9 cellular contexts compared by ENCODE assay signal in the genomic region with DNA sequence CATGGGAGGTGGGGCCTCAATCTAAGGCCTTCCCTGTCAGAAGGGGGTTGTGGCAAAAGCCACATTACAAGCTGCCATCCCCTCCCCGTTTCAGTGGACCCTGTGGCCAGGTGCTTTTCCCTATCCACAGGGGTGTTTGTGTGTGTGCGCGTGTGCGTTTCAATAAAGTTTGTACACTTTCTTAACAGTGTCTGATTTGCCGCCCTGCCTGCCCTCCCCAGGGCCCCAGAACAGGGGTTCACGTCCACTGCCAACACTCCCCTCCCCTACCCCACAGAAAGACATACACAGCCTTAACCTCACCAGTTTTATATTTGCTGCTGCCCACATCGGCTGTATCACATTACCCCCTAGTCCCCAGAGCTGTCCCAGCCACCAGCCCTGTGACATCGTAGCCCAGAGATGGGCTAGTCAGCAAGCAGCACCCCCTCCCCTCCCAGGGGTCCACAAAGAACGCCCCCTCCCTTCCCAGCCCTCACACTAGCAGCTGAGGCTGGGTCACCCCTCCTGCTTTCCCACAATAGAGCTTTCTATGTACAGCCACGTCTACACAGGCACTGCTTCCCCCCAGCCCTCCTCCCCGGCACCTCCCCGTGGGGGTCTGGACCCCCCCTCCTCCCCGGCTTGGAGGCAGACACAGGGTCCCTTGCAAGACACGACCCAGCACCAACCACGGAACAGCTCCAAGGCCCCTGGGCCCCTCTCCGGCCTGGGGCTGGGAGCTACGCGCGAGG. TPM values are rescaled to one million over a fixed set of nuclear protein-coding genes. Genes with fewer than 3 reads are reported as not detected.
DNase-seq lines count a peak whose midpoint lies in the region; ATAC-seq and TF ChIP-seq lines count a peak whose summit lies in the region.
"Had no signal": no experiment of that assay in that cellular context is flagged by ENCODE, and none has a peak within 500 bp of the region (broad histone marks: within the 10 kb centered on the region; RNA-seq: fewer than 3 reads in every experiment).

No MANE protein-coding gene starts in this region.

- peaks cover 2% of the 10 kb centered on the region for H3K4me1 Mint-ChIP-seq in activated naive CD8-positive, alpha-beta T cell (ENCODE audit: low read depth)
- peaks cover 5% of the 10 kb centered on the region for H3K4me1 Mint-ChIP-seq in activated naive CD8-positive, alpha-beta T cell treated with anti-CD3 and anti-CD28 coated beads, Interleukin-2, amount 50 U/mL, for 24 hours

- peak overlapping the region; percentile 25 for H3K9ac ChIP-seq in adipocyte (ENCODE audit: low read length)
- H3K9ac ChIP-seq in mesendoderm (ENCODE audit: low read length): peak overlapping the region; percentile 43

- peak overlapping the region; percentile 68 for H3K4me3 Mint-ChIP-seq in activated naive CD8-positive, alpha-beta T cell
- no peak overlapping the region for H3K4me3 Mint-ChIP-seq in activated naive CD8-positive, alpha-beta T cell treated with anti-CD3 and anti-CD28 coated beads, Interleukin-2, amount 50 U/mL, for 24 hours

- no peak for DNase-seq in activated naive CD8-positive, alpha-beta T cell treated with anti-CD3 and anti-CD28 coated beads, Interleukin-2, amount 50 U/mL, for 24 hours
- DNase-seq in adipocyte (ENCODE audit: low read depth) (no peak), mesendoderm (no peak), upper lobe of left lung (no peak), GOT3 (lab: John Stamatoyannopoulos, UW) (no peak)
- DNase-seq: NCI-H510A treated with DMSO at 0.1 percent for 48 hours had no signal

- no peaks in the 10 kb centered on the region for H3K27me3 Mint-ChIP-seq in activated naive CD8-positive, alpha-beta T cell
- no peaks in the 10 kb centered on the region for H3K27me3 Mint-ChIP-seq in activated naive CD8-positive, alpha-beta T cell treated with anti-CD3 and anti-CD28 coated beads, Interleukin-2, amount 50 U/mL, for 24 hours

- no peaks in the 10 kb centered on the region for H3K27me3 ChIP-seq in adipocyte (replicated peaks; ENCODE audit: control insufficient read depth, insufficient read depth, low read length)
- no peaks in the 10 kb centered on the region for H3K27me3 ChIP-seq in mesendoderm (ENCODE audit: insufficient read depth, low read length, poor library complexity)
- no peaks in the 10 kb centered on the region for H3K27me3 ChIP-seq in upper lobe of left lung

- no peak for TF ChIP-seq POLR2A in upper lobe of left lung (IDR thresholded peaks at IDR 0.05)

- H3K4ac ChIP-seq in mesendoderm (ENCODE audit: low read depth, low read length): no peak overlapping the region

- H3K36me3 ChIP-seq in adipocyte (ENCODE audit: control insufficient read depth, insufficient read depth, low read length, severe bottlenecking) (peaks cover 28% of the 10 kb centered on the region), mesendoderm (ENCODE audit: control insufficient read depth, insufficient read depth, low read length) (no peaks in the 10 kb centered on the region), upper lobe of left lung (peaks cover 18 to 53% (median 43%) of the 10 kb centered on the region in 4 donors)

- no peak overlapping the region for H3K27ac ChIP-seq in mesendoderm (ENCODE audit: low read depth, low read length)
- H3K27ac ChIP-seq in upper lobe of left lung: no peak overlapping the region

- H3K4me3 ChIP-seq in adipocyte (ENCODE audit: low read length) (peak overlapping the region; percentile 41), mesendoderm (ENCODE audit: low read length) (no peak overlapping the region), upper lobe of left lung (peak overlapping the region in 3 of 4 donors; percentile 34 to 42 (median 42))

- no peak overlapping the region for H2BK120ac ChIP-seq in mesendoderm (ENCODE audit: low read depth, low read length)

- no peak overlapping the region for H2BK15ac ChIP-seq in mesendoderm (replicated peaks; ENCODE audit: low read depth)

- no peaks in the 10 kb centered on the region for H3K36me3 Mint-ChIP-seq in activated naive CD8-positive, alpha-beta T cell
- H3K36me3 Mint-ChIP-seq in activated naive CD8-positive, alpha-beta T cell treated with anti-CD3 and anti-CD28 coated beads, Interleukin-2, amount 50 U/mL, for 24 hours (ENCODE audit: low read depth): no peaks in the 10 kb centered on the region

- H3K79me2 ChIP-seq in mesendoderm (ENCODE audit: control insufficient read depth, insufficient read depth, low read length): no peaks in the 10 kb centered on the region

- no peak overlapping the region for H4K5ac ChIP-seq in mesendoderm (ENCODE audit: low read length)

- no peak overlapping the region for H2BK5ac ChIP-seq in mesendoderm (ENCODE audit: low read length)

- no CpG with 5 or more reads among the region's 19 CpGs for WGBS in mesendoderm (ENCODE audit: extremely low coverage, insufficient coverage, low lambda C conversion rate)
- WGBS in upper lobe of left lung, 2 donors: 71 to 78% methylated on average over 15 to 16 of the region's 19 CpGs

- H2AK5ac ChIP-seq in mesendoderm (ENCODE audit: low read length): no peak overlapping the region

- no peaks in the 10 kb centered on the region for H3K9me3 Mint-ChIP-seq in activated naive CD8-positive, alpha-beta T cell (ENCODE audit: low read depth)
- no peaks in the 10 kb centered on the region for H3K9me3 Mint-ChIP-seq in activated naive CD8-positive, alpha-beta T cell treated with anti-CD3 and anti-CD28 coated beads, Interleukin-2, amount 50 U/mL, for 24 hours

- no peak for ATAC-seq in activated naive CD8-positive, alpha-beta T cell treated with anti-CD3 and anti-CD28 coated beads, Interleukin-2, amount 50 U/mL, for 24 hours
- ATAC-seq in upper lobe of left lung (ENCODE audit: low FRiP score in 2 of 2): no peak
- ATAC-seq in GM19023 (IDR thresholded peaks at IDR 0.05; ENCODE audit: unreplicated experiment): no peak
- ATAC-seq in GM21423 (IDR thresholded peaks at IDR 0.05; ENCODE audit: unreplicated experiment): no peak

- H3K9me3 ChIP-seq in adipocyte (ENCODE audit: control insufficient read depth, low read length): no peaks in the 10 kb centered on the region
- no peaks in the 10 kb centered on the region for H3K9me3 ChIP-seq in upper lobe of left lung

- no peak for TF ChIP-seq CTCF in upper lobe of left lung (IDR thresholded peaks at IDR 0.05)

- H3K4me2 ChIP-seq in mesendoderm (ENCODE audit: low read length): peak overlapping the region; percentile 12

- no peak overlapping the region for H3K18ac ChIP-seq in mesendoderm (ENCODE audit: low read length)

- TF ChIP-seq EP300 in upper lobe of left lung (IDR thresholded peaks at IDR 0.05): no peak

- H3K4me1 ChIP-seq in adipocyte (ENCODE audit: control insufficient read depth, insufficient read depth, low read length) (peaks cover 4% of the 10 kb centered on the region), mesendoderm (ENCODE audit: control insufficient read depth, low read depth, low read length) (no peaks in the 10 kb centered on the region), upper lobe of left lung (peaks cover 0 to 25% (median 6%) of the 10 kb centered on the region in 4 donors)

- no peak overlapping the region for H4K8ac ChIP-seq in mesendoderm (ENCODE audit: low read depth, low read length)

- no peak overlapping the region for H3K23ac ChIP-seq in mesendoderm (ENCODE audit: low read length)

- no peak overlapping the region for H3K27ac Mint-ChIP-seq in activated naive CD8-positive, alpha-beta T cell
- no peak overlapping the region for H3K27ac Mint-ChIP-seq in activated naive CD8-positive, alpha-beta T cell treated with anti-CD3 and anti-CD28 coated beads, Interleukin-2, amount 50 U/mL, for 24 hours

- peak overlapping the region; percentile 86 for H3K56ac ChIP-seq in mesendoderm (ENCODE audit: low read length)

- no peaks in the 10 kb centered on the region for H3K79me1 ChIP-seq in mesendoderm (ENCODE audit: low read length)

RNA-seq across cellular contexts. Expression of gene GRN, which starts 8.0 kb away (rescaled TPM):
- 84.9 TPM for polyA plus RNA-seq in mesendoderm (2013, experiment 1 of 2)
- polyA plus RNA-seq in mesendoderm (2013, experiment 2 of 2): 83.1 TPM
- 1,000 to 10,000 TPM in 4 of 6 donors, 100 to 1,000 TPM in 2; 439 to 1,887 (median 1,220) TPM for total RNA-seq in upper lobe of left lung

RNA-seq across cellular contexts. Expression of gene FAM171A2, which starts 10.6 kb away (rescaled TPM):
- 6.5 TPM for polyA plus RNA-seq in mesendoderm (2013, experiment 1 of 2)
- 6.4 TPM for polyA plus RNA-seq in mesendoderm (2013, experiment 2 of 2)
- total RNA-seq in upper lobe of left lung: 1 to 10 TPM in 2 of 6 donors, under 1 TPM in 3, not detected in 1; 0.61 to 4.6 (median 0.98) TPM

RNA-seq across cellular contexts. Expression of gene SLC25A39, which starts 28.5 kb away (rescaled TPM):
- polyA plus RNA-seq in mesendoderm (2013, experiment 1 of 2): 155 TPM
- 156 TPM for polyA plus RNA-seq in mesendoderm (2013, experiment 2 of 2)
- total RNA-seq in upper lobe of left lung: 100 to 1,000 TPM in 3 of 6 donors, 10 to 100 TPM in 3; 56.8 to 144 (median 98.6) TPM

RNA-seq across cellular contexts. Expression of gene ITGA2B, which starts 36.4 kb away (rescaled TPM):
- polyA plus RNA-seq in mesendoderm (2013, experiment 1 of 2): 1.3 TPM
- polyA plus RNA-seq in mesendoderm (2013, experiment 2 of 2): 1.7 TPM
- total RNA-seq in upper lobe of left lung: 10 to 100 TPM in 3 of 6 donors, 1 to 10 TPM in 3; 3.0 to 18.1 (median 7.5) TPM

RNA-seq across cellular contexts. Expression of gene RUNDC3A, which starts 44.7 kb away (rescaled TPM):
- 1.6 TPM for polyA plus RNA-seq in mesendoderm (2013, experiment 1 of 2)
- polyA plus RNA-seq in mesendoderm (2013, experiment 2 of 2): 1.5 TPM
- total RNA-seq in upper lobe of left lung: 1 to 10 TPM in 2 of 6 donors, under 1 TPM in 1, not detected in 3; 0.13 to 2.6 (median 1.0) TPM
